Comparison of ENCODE assay signal across 16 cellular contexts in the genomic region with DNA sequence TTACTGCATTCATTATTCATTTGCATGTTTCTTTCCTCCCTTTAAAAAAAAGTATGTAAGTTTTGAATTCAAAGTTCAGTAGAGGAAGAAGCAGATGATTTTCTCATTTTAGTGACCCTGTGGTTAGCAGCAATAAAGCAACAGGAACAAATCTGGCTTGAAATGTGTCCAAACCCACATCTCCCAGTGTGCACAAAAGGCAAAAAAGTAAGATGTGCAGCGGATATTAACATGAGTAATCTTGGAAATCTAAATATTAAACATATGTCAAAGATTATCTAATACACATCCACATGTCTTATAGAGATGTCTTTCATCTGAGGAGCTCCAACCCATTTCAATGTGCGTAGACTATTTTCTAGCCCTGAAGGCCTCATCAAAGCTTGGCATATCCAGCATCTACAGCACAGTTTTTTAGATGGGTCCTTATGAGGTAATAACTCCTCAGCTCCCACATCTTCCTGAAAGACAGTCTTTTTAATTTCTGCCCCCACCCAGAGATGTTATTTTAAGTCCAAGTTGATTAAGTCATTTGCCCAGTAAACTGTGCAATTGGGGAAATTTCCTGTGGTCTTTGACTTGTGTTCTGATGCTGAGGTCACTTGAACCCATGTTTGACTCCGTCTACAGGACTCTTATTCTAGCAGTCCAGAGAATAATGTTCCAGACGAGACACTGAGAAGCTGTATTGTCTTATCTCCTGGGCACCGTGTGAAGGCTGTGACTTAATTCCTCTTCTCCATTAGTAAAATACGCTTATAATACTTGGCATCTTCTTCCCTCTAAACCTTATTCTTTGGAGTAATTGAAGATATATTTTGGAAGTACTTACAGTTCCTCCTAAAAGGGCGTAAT.
DNase-seq lines count a peak whose midpoint lies in the region; ATAC-seq and TF ChIP-seq lines count a peak whose summit lies in the region.
"Had no signal": no experiment of that assay in that cellular context is flagged by ENCODE, and none has a peak within 500 bp of the region (broad histone marks: within the 10 kb centered on the region; RNA-seq: fewer than 3 reads in every experiment).

No MANE protein-coding gene starts in this region.

- POLR2A ChIA-PET in OCI-LY7 (lab: Charles Lee), result interaction anchor here (0.7 to 2.6 kb wide), 9 partner anchors 8 to 1044 kb away, joined by 3 to 17 read pairs (median 3); no protein-coding TSS in a partner anchor

- no peaks in the 10 kb centered on the region for H4K20me1 ChIP-seq in OCI-LY7 (ENCODE audit: insufficient read depth, low read length)

- H3K79me2 ChIP-seq in OCI-LY7 (ENCODE audit: insufficient read depth, low read depth, low read length), result no peaks in the 10 kb centered on the region

- no peak overlapping the region for H2AFZ ChIP-seq in OCI-LY7 (ENCODE audit: low read length)

- H3K9me3 ChIP-seq in adipocyte (ENCODE audit: control insufficient read depth, low read length) (no peaks in the 10 kb centered on the region), OCI-LY7 (ENCODE audit: low read length) (no peaks in the 10 kb centered on the region)
- H3K9me3 ChIP-seq: lower lobe of right lung, SJSA1 had no signal

- H3K36me3 ChIP-seq in adipocyte (ENCODE audit: control insufficient read depth, insufficient read depth, low read length, severe bottlenecking) (no peaks in the 10 kb centered on the region), OCI-LY7 (ENCODE audit: insufficient read depth, low read length) (no peaks in the 10 kb centered on the region)
- H3K36me3 ChIP-seq: lower lobe of right lung, SJSA1 had no signal

- peaks cover 38% of the 10 kb centered on the region for H3K4me1 ChIP-seq in adipocyte (ENCODE audit: control insufficient read depth, insufficient read depth, low read length)
- H3K4me1 ChIP-seq in OCI-LY7 (ENCODE audit: insufficient read depth, low read length, poor library complexity, severe bottlenecking), result no peaks in the 10 kb centered on the region
- H3K4me1 ChIP-seq: lower lobe of right lung, SJSA1 had no signal

- peak overlapping the region; percentile 73 for H3K9ac ChIP-seq in adipocyte (ENCODE audit: low read length)

- H3K27me3 ChIP-seq in adipocyte (replicated peaks; ENCODE audit: control insufficient read depth, insufficient read depth, low read length), result no peaks in the 10 kb centered on the region
- H3K27me3 ChIP-seq: SJSA1 had no signal

- H3K4me2 ChIP-seq in OCI-LY7 (ENCODE audit: low read length), result no peak overlapping the region; the same call in 1 of the 2 replicates

- H3K9me2 ChIP-seq in OCI-LY7 (ENCODE audit: insufficient read depth, low read length), result no peaks in the 10 kb centered on the region

- TF ChIP-seq CTCF in AG09319 (IDR thresholded peaks at IDR 0.05; ENCODE audit: low read depth, low read length) (no peak), OCI-LY7 (conservative IDR thresholded peaks at IDR 0.05; ENCODE audit: low read length) (no peak)

- CTCF ChIA-PET in OCI-LY7 (lab: Charles Lee; ENCODE audit: unreplicated experiment), result interaction anchor here (1.4 kb wide), 1 partner anchor 68 kb away, joined by 4 read pairs; no protein-coding TSS in a partner anchor

- intact Hi-C loops in left ventricle myocardium superior (cut with micrococcal nuclease) (no loop called here), OCI-LY7 (cut with micrococcal nuclease; ENCODE audit: unreplicated experiment) (no loop called here)

- peak overlapping the region; percentile 26 for H3K4me3 ChIP-seq in adipocyte (ENCODE audit: low read length)
- H3K4me3 ChIP-seq in OCI-LY7 (ENCODE audit: low read depth, low read length, poor library complexity, severe bottlenecking), result no peak overlapping the region
- H3K4me3 ChIP-seq: lower lobe of right lung, SJSA1 had no signal

- no peak overlapping the region for H3K27ac ChIP-seq in OCI-LY7 (ENCODE audit: low read depth, low read length, poor library complexity, severe bottlenecking)
- H3K27ac ChIP-seq: lower lobe of right lung, SJSA1 had no signal

- BruUV-seq in OCI-LY7 (replicated peaks; lab: Mats Ljungman, UMichigan), result no TSS peak

- DNase-seq in AG09319 (ENCODE audit: extremely low read depth, low read depth) (peak; percentile 62), HS-5 (ENCODE audit: low read depth) (peak; percentile 37), adipocyte (ENCODE audit: low read depth) (peak; percentile 5), left ventricle myocardium superior (no peak), OCI-LY7 (ENCODE audit: low spot score) (no peak), HPDE6-E6E7 (ENCODE audit: extremely low spot score) (no peak), DMS79 (lab: John Stamatoyannopoulos, UW) (no peak)
- DNase-seq: lower lobe of right lung; natural killer cell; NCI-H1092; NCI-H2171; stimulated activated CD4-positive, alpha-beta T cell treated with anti-CD3 and anti-CD28 coated beads, Interleukin-4, amount 100 ng/mL, for 24 hours; trophoblast cell had no signal

- ATAC-seq in left ventricle myocardium superior (peak; percentile 64), HG03196 (IDR thresholded peaks at IDR 0.05; ENCODE audit: unreplicated experiment) (no peak)
- ATAC-seq: esophagus mucosa, lower lobe of right lung, natural killer cell had no signal

Comparison
In these comparisons a context has a peak if more than half of its experiments do, and no peak if none do; other contexts are left out.
1. DNase-seq: peak in AG09319 (single experiment), HS-5 (single experiment) and adipocyte (single experiment); none in left ventricle myocardium superior (single experiment), OCI-LY7 (single experiment), HPDE6-E6E7 (single experiment) and DMS79 (single experiment).